22 cellular contexts compared by ENCODE assay signal in the genomic region with DNA sequence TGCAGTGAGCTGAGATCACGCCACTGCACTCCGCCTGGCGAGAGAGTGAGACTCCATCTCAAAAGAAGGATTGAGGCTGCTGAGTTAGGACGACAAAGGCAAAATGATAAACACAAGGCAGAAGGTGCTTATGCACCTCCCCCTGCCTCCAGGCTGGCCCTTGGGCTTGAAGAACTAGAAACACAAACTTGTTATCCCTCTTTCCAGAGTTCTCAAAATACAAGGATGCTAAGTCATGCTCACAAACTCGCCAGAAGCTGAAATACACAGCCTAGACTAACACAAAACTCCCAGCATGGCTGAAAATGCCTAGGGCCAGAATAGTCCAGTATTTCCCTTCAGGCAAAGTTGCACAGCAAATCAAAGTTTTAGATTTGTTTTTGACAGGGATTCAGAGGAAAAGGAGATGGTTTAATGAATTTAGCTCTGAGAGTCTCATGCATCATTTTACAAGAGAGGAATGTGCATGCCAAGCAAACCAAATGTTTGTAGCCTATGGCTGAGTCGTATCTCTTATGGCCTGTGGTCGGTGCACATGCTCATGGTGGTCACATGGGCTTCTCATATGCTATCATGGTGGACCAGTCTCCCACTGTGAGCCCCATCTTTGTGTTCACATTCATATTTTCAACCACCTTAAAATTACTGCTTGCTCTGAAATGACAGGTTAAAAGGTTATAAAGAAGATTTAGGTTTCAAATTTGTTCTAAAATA. TPM values are rescaled to one million over a fixed set of nuclear protein-coding genes. Genes with fewer than 3 reads are reported as not detected.
DNase-seq lines count a peak whose midpoint lies in the region; ATAC-seq, FAIRE-seq and TF ChIP-seq lines count a peak whose summit lies in the region.
"Had no signal": no experiment of that assay in that cellular context is flagged by ENCODE, and none has a peak within 500 bp of the region (broad histone marks: within the 10 kb centered on the region; RNA-seq: fewer than 3 reads in every experiment).

No MANE protein-coding gene starts in this region.

- H3K36me3 ChIP-seq in astrocyte (ENCODE audit: insufficient read depth, low read length), result no peaks in the 10 kb centered on the region
- peaks cover 3% of the 10 kb centered on the region for H3K36me3 ChIP-seq in effector memory CD4-positive, alpha-beta T cell (ENCODE audit: control insufficient read depth, insufficient read depth, low read length)
- H3K36me3 ChIP-seq: thoracic aorta had no signal

- H3K9me3 ChIP-seq in astrocyte (ENCODE audit: insufficient read depth, low read depth, low read length), result no peaks in the 10 kb centered on the region
- H3K9me3 ChIP-seq in effector memory CD4-positive, alpha-beta T cell (ENCODE audit: control insufficient read depth, low read length), result no peaks in the 10 kb centered on the region
- H3K9me3 ChIP-seq: body of pancreas, Caco-2, sigmoid colon, thoracic aorta had no signal

- peak overlapping the region; percentile 54 for H3K4me3 Mint-ChIP-seq in natural killer cell treated with Interleukin-12 subunit alpha and Interleukin-12 subunit beta and Interleukin-15 and Interleukin-18, amount 100 ng/mL, for 72 hours
- H3K4me3 Mint-ChIP-seq in natural killer cell (no peak overlapping the region), astrocyte (ENCODE audit: unreplicated experiment) (no peak overlapping the region)
- no peak overlapping the region for H3K4me3 Mint-ChIP-seq in stimulated activated naive CD8-positive, alpha-beta T cell treated with anti-CD3 and anti-CD28 coated beads, Interleukin-15, amount 100 ng/mL, for 72 hours

- DNase-seq in natural killer cell treated with Interleukin-12 subunit alpha and Interleukin-12 subunit beta and Interleukin-15 and Interleukin-18, amount 100 ng/mL, for 72 hours (ENCODE audit: low spot score), result no peak
- no peak for DNase-seq in natural killer cell
- peak; percentile 2 for DNase-seq in NCI-H226
- peak; percentile 6 for DNase-seq in astrocyte (ENCODE audit: low read depth)
- DNase-seq in stimulated activated naive CD8-positive, alpha-beta T cell treated with anti-CD3 and anti-CD28 coated beads, Interleukin-15, amount 100 ng/mL, for 72 hours, result no peak
- no peak for DNase-seq in effector memory CD4-positive, alpha-beta T cell
- DNase-seq: activated effector memory CD4-positive, alpha-beta T cell treated with Interleukin-2 at 50 U/mL for 16 hours; AML-193; body of pancreas; Caco-2; GDM1; left ventricle myocardium superior; NCI-H2081 treated with DMSO at 0.1 percent for 48 hours; NCI-H524; sigmoid colon; stimulated activated CD4-positive, alpha-beta T cell treated with anti-CD3 and anti-CD28 coated beads, Interleukin-4, amount 100 ng/mL, for 4 hours; stimulated activated CD8-positive, alpha-beta memory T cell treated with anti-CD3 and anti-CD28 coated beads, Interleukin-4, amount 100 ng/mL, for 48 hours had no signal

- H3K27ac ChIP-seq in astrocyte (ENCODE audit: low read depth, low read length), result no peak overlapping the region
- H3K27ac ChIP-seq in effector memory CD4-positive, alpha-beta T cell (ENCODE audit: insufficient read depth, low read length, poor library complexity, severe bottlenecking), result no peak overlapping the region
- H3K27ac ChIP-seq: body of pancreas, coronary artery, sigmoid colon, thoracic aorta had no signal

- no peaks in the 10 kb centered on the region for H3K79me2 ChIP-seq in astrocyte (ENCODE audit: insufficient read depth, low read length)

- TF ChIP-seq CTCF in natural killer cell (IDR thresholded peaks at IDR 0.05), result no peak
- TF ChIP-seq CTCF in astrocyte (IDR thresholded peaks at IDR 0.05; ENCODE audit: insufficient read depth, low read depth, low read length), result no peak

- no peak overlapping the region for H3K9ac ChIP-seq in astrocyte (ENCODE audit: low read length)

- H3K4me2 ChIP-seq in astrocyte (ENCODE audit: low read length), result no peak overlapping the region

- no peaks in the 10 kb centered on the region for H3K36me3 Mint-ChIP-seq in natural killer cell treated with Interleukin-12 subunit alpha and Interleukin-12 subunit beta and Interleukin-15 and Interleukin-18, amount 100 ng/mL, for 72 hours
- no peaks in the 10 kb centered on the region for H3K36me3 Mint-ChIP-seq in natural killer cell
- H3K36me3 Mint-ChIP-seq in astrocyte (ENCODE audit: low read depth, unreplicated experiment), result peaks cover 4% of the 10 kb centered on the region

- no peaks in the 10 kb centered on the region for H4K20me1 ChIP-seq in astrocyte (ENCODE audit: insufficient read depth, low read length)

- H3K27me3 ChIP-seq in astrocyte (ENCODE audit: insufficient read depth, low read length), result no peaks in the 10 kb centered on the region
- H3K27me3 ChIP-seq in effector memory CD4-positive, alpha-beta T cell (replicated peaks; ENCODE audit: control insufficient read depth, insufficient read depth, low read length, poor library complexity, severe bottlenecking), result no peaks in the 10 kb centered on the region
- H3K27me3 ChIP-seq: body of pancreas, sigmoid colon had no signal

- no peaks in the 10 kb centered on the region for H3K27me3 Mint-ChIP-seq in natural killer cell treated with Interleukin-12 subunit alpha and Interleukin-12 subunit beta and Interleukin-15 and Interleukin-18, amount 100 ng/mL, for 72 hours
- no peaks in the 10 kb centered on the region for H3K27me3 Mint-ChIP-seq in natural killer cell (ENCODE audit: low read depth in 2 of 2)
- no peaks in the 10 kb centered on the region for H3K27me3 Mint-ChIP-seq in astrocyte (ENCODE audit: low read depth, unreplicated experiment)
- no peaks in the 10 kb centered on the region for H3K27me3 Mint-ChIP-seq in stimulated activated naive CD8-positive, alpha-beta T cell treated with anti-CD3 and anti-CD28 coated beads, Interleukin-15, amount 100 ng/mL, for 72 hours

- peak in 1 of 2 donors; percentile 65 for ATAC-seq in natural killer cell treated with Interleukin-12 subunit alpha and Interleukin-12 subunit beta and Interleukin-15 and Interleukin-18, amount 100 ng/mL, for 72 hours
- no peak for ATAC-seq in natural killer cell
- peak; percentile 66 for ATAC-seq in stimulated activated naive CD8-positive, alpha-beta T cell treated with anti-CD3 and anti-CD28 coated beads, Interleukin-15, amount 100 ng/mL, for 72 hours
- no peak for ATAC-seq in GM19397 (IDR thresholded peaks at IDR 0.05; ENCODE audit: unreplicated experiment)
- no peak for ATAC-seq in HG02973 (IDR thresholded peaks at IDR 0.05; ENCODE audit: unreplicated experiment)
- ATAC-seq: body of pancreas, left ventricle myocardium superior had no signal

- H3K4me1 ChIP-seq in astrocyte (ENCODE audit: insufficient read depth, low read length), result peaks cover 11% of the 10 kb centered on the region
- H3K4me1 ChIP-seq in effector memory CD4-positive, alpha-beta T cell (ENCODE audit: control insufficient read depth, insufficient read depth, low read length, poor library complexity, severe bottlenecking), result no peaks in the 10 kb centered on the region
- H3K4me1 ChIP-seq: body of pancreas, Caco-2, sigmoid colon had no signal

- intact Hi-C loops in natural killer cell (cut with micrococcal nuclease), result no loop called here

- peak overlapping the region; percentile 30 to 86 for H3K27ac Mint-ChIP-seq in natural killer cell treated with Interleukin-12 subunit alpha and Interleukin-12 subunit beta and Interleukin-15 and Interleukin-18, amount 100 ng/mL, for 72 hours
- H3K27ac Mint-ChIP-seq in natural killer cell (no peak overlapping the region), astrocyte (ENCODE audit: unreplicated experiment) (peak overlapping the region; percentile 53)
- H3K27ac Mint-ChIP-seq in stimulated activated naive CD8-positive, alpha-beta T cell treated with anti-CD3 and anti-CD28 coated beads, Interleukin-15, amount 100 ng/mL, for 72 hours, result peak overlapping the region in 1 of 2 donors; percentile 69

- no peak for FAIRE-seq in astrocyte (lab: Jason Lieb, UNC)
- FAIRE-seq: endothelial cell of umbilical vein had no signal

- H3K4me3 ChIP-seq in astrocyte (ENCODE audit: insufficient read depth, low read depth, low read length), result no peak overlapping the region
- H3K4me3 ChIP-seq in effector memory CD4-positive, alpha-beta T cell (ENCODE audit: insufficient read depth, low read depth, low read length, poor library complexity, severe bottlenecking), result no peak overlapping the region
- H3K4me3 ChIP-seq: body of pancreas, coronary artery, sigmoid colon, thoracic aorta had no signal

- no peaks in the 10 kb centered on the region for H3K9me3 Mint-ChIP-seq in natural killer cell treated with Interleukin-12 subunit alpha and Interleukin-12 subunit beta and Interleukin-15 and Interleukin-18, amount 100 ng/mL, for 72 hours
- H3K9me3 Mint-ChIP-seq in natural killer cell, result no peaks in the 10 kb centered on the region
- H3K9me3 Mint-ChIP-seq in astrocyte (ENCODE audit: unreplicated experiment), result no peaks in the 10 kb centered on the region
- no peaks in the 10 kb centered on the region for H3K9me3 Mint-ChIP-seq in stimulated activated naive CD8-positive, alpha-beta T cell treated with anti-CD3 and anti-CD28 coated beads, Interleukin-15, amount 100 ng/mL, for 72 hours

- H2AFZ ChIP-seq in astrocyte (ENCODE audit: low read depth, low read length), result no peak overlapping the region

- peaks cover 22 to 38% of the 10 kb centered on the region in 2 donors for H3K4me1 Mint-ChIP-seq in natural killer cell treated with Interleukin-12 subunit alpha and Interleukin-12 subunit beta and Interleukin-15 and Interleukin-18, amount 100 ng/mL, for 72 hours (ENCODE audit: low read depth in 2 of 2)
- H3K4me1 Mint-ChIP-seq in natural killer cell (peaks cover 0 to 7% of the 10 kb centered on the region in 2 donors), astrocyte (ENCODE audit: low read depth, unreplicated experiment) (peaks cover 17% of the 10 kb centered on the region)
- peaks cover 48% of the 10 kb centered on the region for H3K4me1 Mint-ChIP-seq in stimulated activated naive CD8-positive, alpha-beta T cell treated with anti-CD3 and anti-CD28 coated beads, Interleukin-15, amount 100 ng/mL, for 72 hours

RNA-seq across cellular contexts. Expression of a gene that starts 16.2 kb away (rescaled TPM):
- total RNA-seq in natural killer cell treated with Interleukin-12 subunit alpha and Interleukin-12 subunit beta and Interleukin-15 and Interleukin-18, amount 100 ng/mL, for 72 hours, result 10 to 100 TPM in 1 of 2 donors, 1 to 10 TPM in 1; 9.2 to 14.6 TPM
- total RNA-seq in natural killer cell (1 to 10 TPM; 4.0 to 9.8 (median 6.8) TPM), astrocyte (5.3 and 7.8 TPM in 2 replicates)

RNA-seq across cellular contexts. Expression of a gene that starts 52.0 kb away (rescaled TPM):
- total RNA-seq in natural killer cell treated with Interleukin-12 subunit alpha and Interleukin-12 subunit beta and Interleukin-15 and Interleukin-18, amount 100 ng/mL, for 72 hours, result 10 to 100 TPM; 10.5 to 16.1 TPM
- total RNA-seq in natural killer cell (10 to 100 TPM; 15.4 to 25.7 (median 17.5) TPM), astrocyte (17.0 and 17.3 TPM in 2 replicates)

RNA-seq across cellular contexts. Expression of a gene that starts 52.1 kb away (rescaled TPM):
- total RNA-seq in natural killer cell treated with Interleukin-12 subunit alpha and Interleukin-12 subunit beta and Interleukin-15 and Interleukin-18, amount 100 ng/mL, for 72 hours, result 1 to 10 TPM in 1 of 2 donors, under 1 TPM in 1; 0.56 to 1.9 TPM
- total RNA-seq in natural killer cell (1 to 10 TPM in 1 of 3 donors, under 1 TPM in 2; 0.68 to 1.5 (median 0.98) TPM), astrocyte (17.9 and 20.1 TPM in 2 replicates)
- total RNA-seq: thoracic aorta had no signal

Comparison
In these comparisons a context has a peak if more than half of its experiments do, and no peak if none do; other contexts are left out.
1. H3K27ac Mint-ChIP-seq: peak in natural killer cell treated with Interleukin-12 subunit alpha and Interleukin-12 subunit beta and Interleukin-15 and Interleukin-18, amount 100 ng/mL, for 72 hours (2 of 2) and astrocyte (single experiment); none in natural killer cell (0 of 2).
2. DNase-seq: peak in NCI-H226 (single experiment) and astrocyte (single experiment); none in natural killer cell treated with Interleukin-12 subunit alpha and Interleukin-12 subunit beta and Interleukin-15 and Interleukin-18, amount 100 ng/mL, for 72 hours (single experiment), natural killer cell (single experiment), stimulated activated naive CD8-positive, alpha-beta T cell treated with anti-CD3 and anti-CD28 coated beads, Interleukin-15, amount 100 ng/mL, for 72 hours (0 of 2) and effector memory CD4-positive, alpha-beta T cell (0 of 3).